1 cellular context compared by ENCODE assay signal in the genomic region with DNA sequence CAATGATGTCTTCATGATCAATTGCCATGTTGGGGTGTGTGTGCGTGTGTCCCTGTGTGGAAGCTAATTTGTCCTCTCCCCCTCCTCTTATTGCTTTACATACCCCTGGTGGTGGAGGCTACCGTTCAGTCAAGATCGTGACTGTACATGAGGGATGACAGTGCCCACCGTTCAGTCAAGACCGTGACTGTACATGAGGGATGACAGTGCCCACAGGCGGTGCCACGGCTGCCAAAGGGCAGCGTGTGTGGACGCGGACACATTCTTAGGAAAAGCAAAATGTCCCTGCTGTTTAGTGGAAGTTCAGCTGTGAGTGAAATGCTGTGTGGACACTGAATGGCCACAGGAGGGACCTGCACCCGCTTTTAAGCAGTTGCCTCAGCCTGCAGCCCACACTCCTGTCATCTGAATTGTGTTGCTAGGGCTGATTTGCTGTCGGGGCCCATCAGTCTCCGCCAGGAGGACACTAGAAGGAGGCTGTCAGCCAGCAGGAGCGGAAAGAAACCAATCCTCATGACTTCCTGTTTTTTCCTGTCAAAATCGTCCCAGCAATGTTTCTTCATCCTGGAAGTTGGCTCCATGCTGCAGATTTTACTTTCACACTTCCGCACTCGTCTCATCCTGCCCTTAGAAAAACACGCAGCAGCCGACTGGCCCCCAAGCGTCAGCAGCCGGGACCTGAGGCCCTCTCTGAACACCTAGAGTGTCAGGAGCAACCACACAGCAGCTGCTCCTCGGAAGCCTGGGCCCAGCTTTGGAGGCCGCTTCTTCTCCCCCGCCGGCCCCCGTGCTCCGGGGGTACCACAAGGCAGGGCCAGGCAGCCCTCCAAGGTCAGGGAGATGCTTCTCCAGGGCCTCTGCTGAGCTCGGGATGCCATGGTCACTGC.
TF ChIP-seq lines count a peak whose summit lies in the region.

No MANE protein-coding gene starts in this region.

TF ChIP-seq in WTC11, 78 proteins besides CTCF, POLR2A, EP300 and RAD21:
- TF ChIP-seq, protein P1, sequence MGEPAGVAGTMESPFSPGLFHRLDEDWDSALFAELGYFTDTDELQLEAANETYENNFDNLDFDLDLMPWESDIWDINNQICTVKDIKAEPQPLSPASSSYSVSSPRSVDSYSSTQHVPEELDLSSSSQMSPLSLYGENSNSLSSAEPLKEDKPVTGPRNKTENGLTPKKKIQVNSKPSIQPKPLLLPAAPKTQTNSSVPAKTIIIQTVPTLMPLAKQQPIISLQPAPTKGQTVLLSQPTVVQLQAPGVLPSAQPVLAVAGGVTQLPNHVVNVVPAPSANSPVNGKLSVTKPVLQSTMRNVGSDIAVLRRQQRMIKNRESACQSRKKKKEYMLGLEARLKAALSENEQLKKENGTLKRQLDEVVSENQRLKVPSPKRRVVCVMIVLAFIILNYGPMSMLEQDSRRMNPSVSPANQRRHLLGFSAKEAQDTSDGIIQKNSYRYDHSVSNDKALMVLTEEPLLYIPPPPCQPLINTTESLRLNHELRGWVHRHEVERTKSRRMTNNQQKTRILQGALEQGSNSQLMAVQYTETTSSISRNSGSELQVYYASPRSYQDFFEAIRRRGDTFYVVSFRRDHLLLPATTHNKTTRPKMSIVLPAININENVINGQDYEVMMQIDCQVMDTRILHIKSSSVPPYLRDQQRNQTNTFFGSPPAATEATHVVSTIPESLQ (CRISPR knock-in tag; IDR thresholded peaks at IDR 0.05): no peak
- no peak for TF ChIP-seq SP1 (CRISPR knock-in tag; conservative IDR thresholded peaks at IDR 0.05)
- no peak for TF ChIP-seq ESRRA (CRISPR knock-in tag; IDR thresholded peaks at IDR 0.05; ENCODE audit: borderline replicate concordance)
- no peak for TF ChIP-seq ETV6 (CRISPR knock-in tag; IDR thresholded peaks at IDR 0.05)
- no peak for TF ChIP-seq MXD4 (CRISPR knock-in tag; IDR thresholded peaks at IDR 0.05; ENCODE audit: borderline replicate concordance)
- no peak for TF ChIP-seq TP53 (CRISPR knock-in tag; IDR thresholded peaks at IDR 0.05)
- TF ChIP-seq ZSCAN18 (CRISPR knock-in tag; IDR thresholded peaks at IDR 0.05): no peak
- TF ChIP-seq, protein P2, sequence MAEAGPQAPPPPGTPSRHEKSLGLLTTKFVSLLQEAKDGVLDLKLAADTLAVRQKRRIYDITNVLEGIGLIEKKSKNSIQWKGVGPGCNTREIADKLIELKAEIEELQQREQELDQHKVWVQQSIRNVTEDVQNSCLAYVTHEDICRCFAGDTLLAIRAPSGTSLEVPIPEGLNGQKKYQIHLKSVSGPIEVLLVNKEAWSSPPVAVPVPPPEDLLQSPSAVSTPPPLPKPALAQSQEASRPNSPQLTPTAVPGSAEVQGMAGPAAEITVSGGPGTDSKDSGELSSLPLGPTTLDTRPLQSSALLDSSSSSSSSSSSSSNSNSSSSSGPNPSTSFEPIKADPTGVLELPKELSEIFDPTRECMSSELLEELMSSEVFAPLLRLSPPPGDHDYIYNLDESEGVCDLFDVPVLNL (CRISPR knock-in tag; IDR thresholded peaks at IDR 0.05; ENCODE audit: borderline replicate concordance, low read depth): no peak
- no peak for TF ChIP-seq ZNF317 (CRISPR knock-in tag; IDR thresholded peaks at IDR 0.05; ENCODE audit: borderline replicate concordance, low read depth)
- TF ChIP-seq KAT7 (CRISPR knock-in tag; IDR thresholded peaks at IDR 0.05; ENCODE audit: borderline replicate concordance): no peak
- TF ChIP-seq PRDM15 (CRISPR knock-in tag; IDR thresholded peaks at IDR 0.05): no peak
- no peak for TF ChIP-seq GRHL2 (CRISPR knock-in tag; IDR thresholded peaks at IDR 0.05; ENCODE audit: insufficient replicate concordance, severe bottlenecking)
- TF ChIP-seq, protein P3, sequence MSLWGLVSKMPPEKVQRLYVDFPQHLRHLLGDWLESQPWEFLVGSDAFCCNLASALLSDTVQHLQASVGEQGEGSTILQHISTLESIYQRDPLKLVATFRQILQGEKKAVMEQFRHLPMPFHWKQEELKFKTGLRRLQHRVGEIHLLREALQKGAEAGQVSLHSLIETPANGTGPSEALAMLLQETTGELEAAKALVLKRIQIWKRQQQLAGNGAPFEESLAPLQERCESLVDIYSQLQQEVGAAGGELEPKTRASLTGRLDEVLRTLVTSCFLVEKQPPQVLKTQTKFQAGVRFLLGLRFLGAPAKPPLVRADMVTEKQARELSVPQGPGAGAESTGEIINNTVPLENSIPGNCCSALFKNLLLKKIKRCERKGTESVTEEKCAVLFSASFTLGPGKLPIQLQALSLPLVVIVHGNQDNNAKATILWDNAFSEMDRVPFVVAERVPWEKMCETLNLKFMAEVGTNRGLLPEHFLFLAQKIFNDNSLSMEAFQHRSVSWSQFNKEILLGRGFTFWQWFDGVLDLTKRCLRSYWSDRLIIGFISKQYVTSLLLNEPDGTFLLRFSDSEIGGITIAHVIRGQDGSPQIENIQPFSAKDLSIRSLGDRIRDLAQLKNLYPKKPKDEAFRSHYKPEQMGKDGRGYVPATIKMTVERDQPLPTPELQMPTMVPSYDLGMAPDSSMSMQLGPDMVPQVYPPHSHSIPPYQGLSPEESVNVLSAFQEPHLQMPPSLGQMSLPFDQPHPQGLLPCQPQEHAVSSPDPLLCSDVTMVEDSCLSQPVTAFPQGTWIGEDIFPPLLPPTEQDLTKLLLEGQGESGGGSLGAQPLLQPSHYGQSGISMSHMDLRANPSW (CRISPR knock-in tag; conservative IDR thresholded peaks at IDR 0.05; ENCODE audit: low read depth): no peak
- TF ChIP-seq ZNF232 (CRISPR knock-in tag; IDR thresholded peaks at IDR 0.05): no peak
